8 cellular contexts compared by ENCODE assay signal in genomic region chr2:65430515-65431416, GRCh38. TPM values are rescaled to one million over a fixed set of nuclear protein-coding genes. Genes with fewer than 3 reads are reported as not detected.
DNase-seq lines count a peak whose midpoint lies in the region; ATAC-seq, FAIRE-seq and TF ChIP-seq lines count a peak whose summit lies in the region.

No MANE protein-coding gene starts in this region.

- CTCF ChIA-PET in activated B cell treated with CpG ODN at 0.5 μM for 24 hours (lab: Charles Lee) = no interaction called here

- TF ChIP-seq CTCF in activated B cell treated with CpG ODN at 0.5 μM for 24 hours (IDR thresholded peaks at IDR 0.05) = no peak

- POLR2A ChIA-PET in activated B cell treated with CpG ODN at 0.5 μM for 24 hours (lab: Charles Lee) = interaction anchor here (0.6 to 1.2 kb wide), 6 partner anchors 10 to 354 kb away, joined by 3 to 5 read pairs (median 4); no protein-coding TSS in a partner anchor

- H3K27me3 Mint-ChIP-seq in activated B cell treated with CpG ODN at 0.5 μM for 24 hours = peaks cover 13% of the 10 kb centered on the region

- DNase-seq in NCI-H2196 (lab: John Stamatoyannopoulos, UW; ENCODE audit: unreplicated experiment) (peak; percentile 50), activated B cell treated with CpG ODN at 0.5 μM for 24 hours (peak; percentile 65), cerebellum (ENCODE audit: low spot score) (peak; percentile 79), left kidney (ENCODE audit: low read depth, low spot score) (peak; percentile 94), GM19239 (ENCODE audit: insufficient read length, low spot score) (no peak)
- peak; percentile 42 to 49 for DNase-seq in stimulated activated CD4-positive, alpha-beta T cell treated with anti-CD3 and anti-CD28 coated beads, Interleukin-1b, Interleukin-23, amount 100 ng/mL, for 4 hours (ENCODE audit: low read depth in 2 of 2)

- peaks cover 12% of the 10 kb centered on the region for H3K4me1 Mint-ChIP-seq in activated B cell treated with CpG ODN at 0.5 μM for 24 hours

- H3K36me3 Mint-ChIP-seq in activated B cell treated with CpG ODN at 0.5 μM for 24 hours (ENCODE audit: low read depth) = peaks cover 1% of the 10 kb centered on the region

- H3K9me3 Mint-ChIP-seq in activated B cell treated with CpG ODN at 0.5 μM for 24 hours = no peaks in the 10 kb centered on the region

- peak overlapping the region; percentile 90 for H3K4me3 Mint-ChIP-seq in activated B cell treated with CpG ODN at 0.5 μM for 24 hours

- FAIRE-seq in GM19239 (lab: Jason Lieb, UNC) = no peak

- peak overlapping the region; percentile 30 for H3K27ac Mint-ChIP-seq in activated B cell treated with CpG ODN at 0.5 μM for 24 hours

- ATAC-seq in GM18519 (IDR thresholded peaks at IDR 0.05; ENCODE audit: low FRiP score, unreplicated experiment) (peak; percentile 18), HG03097 (IDR thresholded peaks at IDR 0.05; ENCODE audit: low FRiP score, unreplicated experiment) (peak; percentile 24), activated B cell treated with CpG ODN at 0.5 μM for 24 hours (ENCODE audit: low read depth) (peak; percentile 49)

- intact Hi-C loops in activated B cell treated with CpG ODN at 0.5 μM for 24 hours (cut with micrococcal nuclease) = loop anchor here (1.0 to 5.0 kb wide), 8 partner anchors 10 to 1843 kb away; partner anchors contain the start of genes ACTR2, CEP68, MDH1 and RAB1A

RNA-seq across cellular contexts. Expression of gene SPRED2, which starts 1.6 kb away (rescaled TPM):
- 2.5 and 3.1 TPM in 2 replicates for total RNA-seq in activated B cell treated with CpG ODN at 0.5 μM for 24 hours
- total RNA-seq in cerebellum = 16.3 TPM
